Comparison of ENCODE assay signal across 8 cellular contexts in the genomic region with DNA sequence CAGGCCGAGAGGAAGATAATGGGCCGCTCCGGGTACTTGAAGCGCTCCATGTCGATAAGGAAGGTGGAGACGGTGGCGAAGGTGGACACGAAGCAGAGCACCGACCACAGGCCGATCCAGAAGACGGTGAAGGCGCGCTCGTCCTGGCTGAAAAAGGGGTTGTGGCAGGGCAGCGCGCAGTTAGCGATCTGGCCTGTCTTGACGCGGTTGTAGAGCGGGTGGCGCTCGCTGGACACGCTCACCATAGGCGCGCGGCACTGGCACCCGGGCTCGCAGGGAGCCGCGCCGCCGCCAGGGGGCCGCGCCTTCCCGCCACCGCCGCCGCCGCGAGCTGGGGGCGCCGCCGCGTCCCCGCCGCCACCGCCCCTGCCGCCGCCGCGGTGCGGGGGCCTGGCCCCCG. TPM values are rescaled to one million over a fixed set of nuclear protein-coding genes. Genes with fewer than 3 reads are reported as not detected.
DNase-seq lines count a peak whose midpoint lies in the region; ATAC-seq lines count a peak whose summit lies in the region.

No MANE protein-coding gene starts in this region.

- DNase-seq in AG20443 (ENCODE audit: low spot score) = peak; percentile 88
- peak; percentile 53 for DNase-seq in SW480 (ENCODE audit: low spot score)
- DNase-seq in cerebellum (ENCODE audit: low spot score) = peak; percentile 21
- peak; percentile 36 for DNase-seq in kidney glomerular epithelial cell (lab: John Stamatoyannopoulos, UW)
- peak; percentile 23 to 47 for DNase-seq in stimulated activated CD4-positive, alpha-beta T cell treated with anti-CD3 and anti-CD28 coated beads, Interleukin-1b, Interleukin-23, amount 100 ng/mL, for 4 hours (ENCODE audit: low read depth in 2 of 2)
- DNase-seq in KG1 (lab: John Stamatoyannopoulos, UW) = no peak

- ATAC-seq in GM18519 (IDR thresholded peaks at IDR 0.05; ENCODE audit: low FRiP score, unreplicated experiment) (peak; percentile 10), HG03280 (IDR thresholded peaks at IDR 0.05; ENCODE audit: unreplicated experiment) (peak; percentile 26)

RNA-seq across cellular contexts. Expression of gene FZD8, which starts 1.6 kb away (rescaled TPM):
- 5.9 TPM for total RNA-seq in cerebellum

RNA-seq across cellular contexts. Expression of gene GJD4, which starts 35.3 kb away (rescaled TPM):
- not detected for total RNA-seq in cerebellum
